Comparison of ENCODE assay signal across 8 cellular contexts in genomic region chr17:38428150-38428642, GRCh38. TPM values are rescaled to one million over a fixed set of nuclear protein-coding genes. Genes with fewer than 3 reads are reported as not detected.
DNase-seq lines count a peak whose midpoint lies in the region; TF ChIP-seq lines count a peak whose summit lies in the region.

Gene ARHGAP23 (plus strand): TSS chr17:38428464. CDS start chr17:38428486, 22 bp downstream.

- no peaks in the 10 kb centered on the region for H3K9me3 Mint-ChIP-seq in activated CD4-positive, alpha-beta T cell treated with anti-CD3 and anti-CD28 coated beads, Interleukin-2, amount 10 ng/mL, durations not matched to agents 24 days and 14 days

- peaks cover 7% of the 10 kb centered on the region for H3K4me1 Mint-ChIP-seq in activated CD4-positive, alpha-beta T cell treated with anti-CD3 and anti-CD28 coated beads, Interleukin-2, amount 10 ng/mL, durations not matched to agents 24 days and 14 days

- peak within 1 kb of the TSS; percentile 91 for H3K27ac ChIP-seq in layer of hippocampus (ENCODE audit: low read depth, low read length)

- DNase-seq in AG10803 (ENCODE audit: low read depth) (peak; percentile 76), HT1080 (ENCODE audit: low read depth) (peak; percentile 36), dermis microvascular lymphatic vessel endothelial cell (ENCODE audit: low read depth in 2 of 2) (peak in 1 of 2 donors; percentile 59), NCI-H526 treated with DMSO at 0.1 percent for 48 hours (lab: John Stamatoyannopoulos, UW) (no peak), NCI-H1048 (lab: John Stamatoyannopoulos, UW) (no peak)
- DNase-seq in activated CD4-positive, alpha-beta T cell treated with anti-CD3 and anti-CD28 coated beads, Interleukin-2, amount 10 ng/mL, durations not matched to agents 24 days and 14 days: peak; percentile 79
- DNase-seq in stimulated activated CD4-positive, alpha-beta T cell treated with anti-CD3 and anti-CD28 coated beads, Interleukin-15, amount 100 ng/mL, for 24 hours: peak; percentile 53

- H3K27me3 Mint-ChIP-seq in activated CD4-positive, alpha-beta T cell treated with anti-CD3 and anti-CD28 coated beads, Interleukin-2, amount 10 ng/mL, durations not matched to agents 24 days and 14 days: peaks cover 44% of the 10 kb centered on the region

- no peaks in the 10 kb centered on the region for H3K36me3 Mint-ChIP-seq in activated CD4-positive, alpha-beta T cell treated with anti-CD3 and anti-CD28 coated beads, Interleukin-2, amount 10 ng/mL, durations not matched to agents 24 days and 14 days (ENCODE audit: low read depth)

- intact Hi-C loops in activated CD4-positive, alpha-beta T cell treated with anti-CD3 and anti-CD28 coated beads, Interleukin-2, amount 10 ng/mL, durations not matched to agents 24 days and 14 days (cut with micrococcal nuclease): loop anchor here (10.0 kb wide), 1 partner anchor 247 kb away; the partner anchor contains the start of gene EPOP

- no peak for TF ChIP-seq CTCF in AG10803 (conservative IDR thresholded peaks at IDR 0.05; ENCODE audit: low read length)

- H3K27ac Mint-ChIP-seq in activated CD4-positive, alpha-beta T cell treated with anti-CD3 and anti-CD28 coated beads, Interleukin-2, amount 10 ng/mL, durations not matched to agents 24 days and 14 days: no peak within 1 kb of the TSS

- no peaks in the 10 kb centered on the region for H3K27me3 ChIP-seq in layer of hippocampus (ENCODE audit: control insufficient read depth, insufficient read depth, low read length)

- peak within 1 kb of the TSS; percentile 63 for H3K4me3 ChIP-seq in AG10803 (ENCODE audit: low read length)

- H3K4me3 Mint-ChIP-seq in activated CD4-positive, alpha-beta T cell treated with anti-CD3 and anti-CD28 coated beads, Interleukin-2, amount 10 ng/mL, durations not matched to agents 24 days and 14 days: peak within 1 kb of the TSS; percentile 76

RNA-seq across cellular contexts. Expression of gene ARHGAP23, which starts in this region (rescaled TPM):
- total RNA-seq in HT1080 (2014; rRNA removed; shearing (Covaris generic)): 21.7 and 40.0 TPM in 2 replicates
- 40.7 and 43.9 TPM in 2 replicates for polyA plus RNA-seq in HT1080 (2015; cell fraction: cytosol; rRNA removed)
- polyA plus RNA-seq in HT1080 (2015; cell fraction: nucleus; rRNA removed): 58.4 and 73.2 TPM in 2 replicates
- total RNA-seq in activated CD4-positive, alpha-beta T cell treated with anti-CD3 and anti-CD28 coated beads, Interleukin-2, amount 10 ng/mL, durations not matched to agents 24 days and 14 days: 0.19 and 0.61 TPM in 2 replicates
- 28.2 and 43.1 TPM in 2 replicates for total RNA-seq in dermis microvascular lymphatic vessel endothelial cell

Comparison
In these comparisons a context has a peak if more than half of its experiments do, and no peak if none do; other contexts are left out.
1. RNA of gene ARHGAP23 (total RNA-seq): 21.7 to 40.0 TPM in HT1080 and 28.2 to 43.1 TPM in dermis microvascular lymphatic vessel endothelial cell; 0.19 to 0.61 TPM in activated CD4-positive, alpha-beta T cell treated with anti-CD3 and anti-CD28 coated beads, Interleukin-2, amount 10 ng/mL, durations not matched to agents 24 days and 14 days; every median in the first group is over 10 times any median in the second.
2. Peak in DNase-seq in activated CD4-positive, alpha-beta T cell treated with anti-CD3 and anti-CD28 coated beads, Interleukin-2, amount 10 ng/mL, durations not matched to agents 24 days and 14 days; RNA of the gene not detected or under 1 TPM.
3. DNase-seq: peak in AG10803 (single experiment), HT1080 (single experiment) and stimulated activated CD4-positive, alpha-beta T cell treated with anti-CD3 and anti-CD28 coated beads, Interleukin-15, amount 100 ng/mL, for 24 hours (single experiment); none in NCI-H526 treated with DMSO at 0.1 percent for 48 hours (single experiment) and NCI-H1048 (single experiment).